8 cellular contexts compared by ENCODE assay signal in genomic region chr12:9064201-9064814, GRCh38. TPM values are rescaled to one million over a fixed set of nuclear protein-coding genes. Genes with fewer than 3 reads are reported as not detected.
DNase-seq lines count a peak whose midpoint lies in the region; ATAC-seq and TF ChIP-seq lines count a peak whose summit lies in the region.

No MANE protein-coding gene starts in this region.

- 0 to 4% (median 2%) methylated on average over 32 to 51 of the region's 51 CpGs for WGBS in adipose tissue, 3 donors

- H3K79me2 ChIP-seq in osteoblast (ENCODE audit: insufficient read depth, low read length), result no peaks in the 10 kb centered on the region

- peak overlapping the region; percentile 36 for H3K4me3 ChIP-seq in GM12864 (ENCODE audit: low read depth, low read length)
- peak overlapping the region; percentile 69 for H3K4me3 ChIP-seq in cardiac muscle cell
- peak overlapping the region; percentile 81 for H3K4me3 ChIP-seq in osteoblast (ENCODE audit: insufficient read depth, low read length)
- peak overlapping the region; percentile 90 for H3K4me3 ChIP-seq in upper lobe of right lung

- peak overlapping the region; percentile 95 for H3K27ac ChIP-seq in adipose tissue (ENCODE audit: low read depth, low read length)
- H3K27ac ChIP-seq in cardiac muscle cell, result peak overlapping the region; percentile 90
- peak overlapping the region; percentile 28 for H3K27ac ChIP-seq in osteoblast (ENCODE audit: low read depth, low read length)
- H3K27ac ChIP-seq in upper lobe of right lung, result peak overlapping the region; percentile 98

- no peak overlapping the region for H3K27ac Mint-ChIP-seq in HFFc6

- H2AFZ ChIP-seq in osteoblast (ENCODE audit: low read length), result peak overlapping the region; percentile 88

- H3K4me3 Mint-ChIP-seq in HFFc6, result no peak overlapping the region; the same call in 1 of the 2 replicates

- peaks cover 5% of the 10 kb centered on the region for H3K4me1 ChIP-seq in cardiac muscle cell (ENCODE audit: low read depth)
- H3K4me1 ChIP-seq in osteoblast (ENCODE audit: insufficient read depth, low read length), result peaks cover 6% of the 10 kb centered on the region
- peaks cover 13% of the 10 kb centered on the region for H3K4me1 ChIP-seq in upper lobe of right lung

- no peaks in the 10 kb centered on the region for H3K9me3 ChIP-seq in cardiac muscle cell (ENCODE audit: low read depth)
- H3K9me3 ChIP-seq in osteoblast (ENCODE audit: low read depth, low read length), result no peaks in the 10 kb centered on the region
- H3K9me3 ChIP-seq in upper lobe of right lung, result no peaks in the 10 kb centered on the region

- peaks cover 7% of the 10 kb centered on the region; the same call in 1 of the 2 replicates for H3K9me3 Mint-ChIP-seq in HFFc6

- H3K27me3 Mint-ChIP-seq in HFFc6 (ENCODE audit: insufficient read depth), result no peaks in the 10 kb centered on the region

- no peaks in the 10 kb centered on the region for H3K27me3 ChIP-seq in cardiac muscle cell
- H3K27me3 ChIP-seq in osteoblast (ENCODE audit: insufficient read depth, low read length), result no peaks in the 10 kb centered on the region
- H3K27me3 ChIP-seq in upper lobe of right lung, result no peaks in the 10 kb centered on the region

- DNase-seq in GM12864 (ENCODE audit: low read depth), result peak; percentile 4
- peak; percentile 15 to 42 for DNase-seq in SHP77 (lab: John Stamatoyannopoulos, UW)
- peak; percentile 58 to 83 for DNase-seq in cardiac muscle cell (ENCODE audit: low read depth in 1 of 2, low spot score in 1 of 2)
- peak; percentile 89 for DNase-seq in osteoblast (ENCODE audit: insufficient read length, low spot score, missing footprints)
- DNase-seq in upper lobe of right lung, result peak; percentile 83
- no peak for DNase-seq in HFFc6

- H3K4me2 ChIP-seq in osteoblast (ENCODE audit: insufficient read depth, low read length), result peak overlapping the region; percentile 82

- no peaks in the 10 kb centered on the region for H3K36me3 Mint-ChIP-seq in HFFc6 (ENCODE audit: low read depth)

- TF ChIP-seq CTCF in GM12864 (IDR thresholded peaks at IDR 0.05; ENCODE audit: low read depth, low read length, missing control alignments), result peak; percentile 51
- no peak for TF ChIP-seq CTCF in cardiac muscle cell (IDR thresholded peaks at IDR 0.05; ENCODE audit: low read depth, low read length)
- TF ChIP-seq CTCF in osteoblast (IDR thresholded peaks at IDR 0.05; ENCODE audit: extremely low read depth, low read depth, low read length), result no peak
- peak; percentile 58 for TF ChIP-seq CTCF in upper lobe of right lung (IDR thresholded peaks at IDR 0.05)
- no peak for TF ChIP-seq CTCF in HFFc6 (IDR thresholded peaks at IDR 0.05)

- peak; percentile 74 for ATAC-seq in HG03460 (IDR thresholded peaks at IDR 0.05; ENCODE audit: unreplicated experiment)
- peak; percentile 83 for ATAC-seq in upper lobe of right lung

- H3K36me3 ChIP-seq in cardiac muscle cell (no peaks in the 10 kb centered on the region), osteoblast (ENCODE audit: insufficient read depth, low read length) (no peaks in the 10 kb centered on the region), upper lobe of right lung (peaks cover 27% of the 10 kb centered on the region)

- intact Hi-C loops in upper lobe of right lung (cut with DNase I), result no loop called here

- no peaks in the 10 kb centered on the region for H4K20me1 ChIP-seq in osteoblast (ENCODE audit: insufficient read depth, low read length)

- H3K4me1 Mint-ChIP-seq in HFFc6 (ENCODE audit: low read depth), result no peaks in the 10 kb centered on the region

RNA-seq across cellular contexts. Expression of gene A2M, which starts 51.4 kb away (rescaled TPM):
- polyA plus RNA-seq in adipose tissue, result 100 to 1,000 TPM in 2 of 3 donors, 10 to 100 TPM in 1; 41.6 to 325 (median 151) TPM
- 63.5 and 91.9 TPM in 2 replicates for total RNA-seq in cardiac muscle cell
- polyA plus RNA-seq in cardiac muscle cell, result 57.8 and 104 TPM in 2 replicates
- total RNA-seq in osteoblast, result 2.2 and 2.9 TPM in 2 replicates
- 2,772 TPM for total RNA-seq in upper lobe of right lung
- total RNA-seq in HFFc6 (2021; fragmentation: NEBNext Ultra II Directional; extraction: Animal tissue kit (Norgen Biotek cat#: 25700)), result under 1 TPM; 0.23 to 0.50 (median 0.33) TPM

Comparison
In these comparisons a context has a peak if more than half of its experiments do, and no peak if none do; other contexts are left out.
1. H3K4me3 ChIP-seq: peak in every context shown above with its lines; median percentile 90 in upper lobe of right lung; 81 in osteoblast; 69 in cardiac muscle cell; 36 in GM12864.
2. CTCF ChIP-seq: peak in GM12864 (single experiment) and upper lobe of right lung (single experiment); none in cardiac muscle cell (single experiment), osteoblast (single experiment) and HFFc6 (single experiment).
3. H3K27ac ChIP-seq: peak in every context shown above with its lines; median percentile 98 in upper lobe of right lung; 95 in adipose tissue; 90 in cardiac muscle cell; 28 in osteoblast.
4. RNA of gene A2M, which starts 51.4 kb away (total RNA-seq): 2,772 TPM in upper lobe of right lung (single experiment); 63.5 to 91.9 TPM in cardiac muscle cell, 2.2 to 2.9 TPM in osteoblast and 0.23 to 0.50 TPM in HFFc6; every median in the first group is over 10 times any median in the second.